8 cellular contexts compared by ENCODE assay signal in genomic region chr3:119294402-119294888, GRCh38. TPM values are rescaled to one million over a fixed set of nuclear protein-coding genes. Genes with fewer than 3 reads are reported as not detected.
DNase-seq lines count a peak whose midpoint lies in the region; ATAC-seq and TF ChIP-seq lines count a peak whose summit lies in the region.

No MANE protein-coding gene starts in this region.

- H3K4me1 Mint-ChIP-seq in activated CD8-positive, alpha-beta T cell treated with anti-CD3 and anti-CD28 coated beads for 36 hours (ENCODE audit: low read depth) = peaks cover 47% of the 10 kb centered on the region
- peaks cover 54 to 56% of the 10 kb centered on the region in 2 donors for H3K4me1 Mint-ChIP-seq in natural killer cell treated with Interleukin-12 subunit alpha and Interleukin-12 subunit beta and Interleukin-15 and Interleukin-18, amount 100 ng/mL, for 72 hours (ENCODE audit: low read depth in 2 of 2)

- H3K9me2 ChIP-seq in MM.1S (replicated peaks; ENCODE audit: insufficient read depth, low read length) = no peaks in the 10 kb centered on the region

- peaks cover 38% of the 10 kb centered on the region for H3K79me2 ChIP-seq in MM.1S (ENCODE audit: low read length)

- in situ Hi-C loops in GM13976 (cut with MboI; ENCODE audit: low sequenced_read_pairs, unreplicated experiment) = loop anchor here (25.0 kb wide), 1 partner anchor 393 kb away; the partner anchor contains the start of gene COX17
- in situ Hi-C loops in HAP-1 (cut with MboI; ENCODE audit: low sequenced_read_pairs) = loop anchor here (25.0 kb wide), 1 partner anchor 393 kb away; the partner anchor contains the start of gene COX17

- DNase-seq in GM13976 (ENCODE audit: low spot score) = peak; percentile 84
- peak; percentile 20 to 51 for DNase-seq in HAP-1 (ENCODE audit: low spot score in 2 of 2)
- DNase-seq in MM.1S = peak; percentile 71
- DNase-seq in activated CD8-positive, alpha-beta T cell treated with anti-CD3 and anti-CD28 coated beads for 36 hours = peak; percentile 76
- DNase-seq in epithelial cell of proximal tubule (ENCODE audit: low read depth) = no peak
- DNase-seq in natural killer cell treated with Interleukin-12 subunit alpha and Interleukin-12 subunit beta and Interleukin-15 and Interleukin-18, amount 100 ng/mL, for 72 hours (ENCODE audit: low spot score) = peak; percentile 93
- DNase-seq in UCSD-AML1 (lab: John Stamatoyannopoulos, UW; ENCODE audit: unreplicated experiment) = no peak

- ATAC-seq in activated CD8-positive, alpha-beta T cell treated with anti-CD3 and anti-CD28 coated beads for 36 hours = peak; percentile 55
- peak; percentile 81 to 87 for ATAC-seq in natural killer cell treated with Interleukin-12 subunit alpha and Interleukin-12 subunit beta and Interleukin-15 and Interleukin-18, amount 100 ng/mL, for 72 hours

- POLR2A ChIA-PET in activated CD8-positive, alpha-beta T cell treated with anti-CD3 and anti-CD28 coated beads for 36 hours (lab: Charles Lee) = interaction anchor here (1.0 to 3.6 kb wide), 8 partner anchors 12 to 203 kb away, joined by 3 to 28 read pairs (median 6); partner anchors contain the start of genes B4GALT4 and TIMMDC1

- intact Hi-C loops in activated CD8-positive, alpha-beta T cell treated with anti-CD3 and anti-CD28 coated beads for 36 hours (cut with micrococcal nuclease) = loop anchor here (2.0 to 10.0 kb wide), 5 partner anchors 28 to 380 kb away; partner anchors contain the start of genes B4GALT4, COX17, POGLUT1 and TMEM39A

- H3K27ac ChIP-seq in MM.1S (ENCODE audit: low read length) (peak overlapping the region; percentile 96), stomach smooth muscle (ENCODE audit: low read length) (peak overlapping the region; percentile 87)

- no peaks in the 10 kb centered on the region for H3K27me3 ChIP-seq in HAP-1 (ENCODE audit: low read depth)
- no peaks in the 10 kb centered on the region for H3K27me3 ChIP-seq in MM.1S (replicated peaks; ENCODE audit: insufficient read depth, low read length)
- H3K27me3 ChIP-seq in stomach smooth muscle (ENCODE audit: control insufficient read depth in 1 of 2, insufficient read depth in 2 of 2, low read length in 2 of 2) = peaks cover 0 to 1% of the 10 kb centered on the region in 2 donors

- H4K20me1 ChIP-seq in MM.1S (ENCODE audit: insufficient read depth, low read length) = no peaks in the 10 kb centered on the region

- CTCF ChIA-PET in activated CD8-positive, alpha-beta T cell treated with anti-CD3 and anti-CD28 coated beads for 36 hours (lab: Charles Lee) = interaction anchor here (1.0 to 5.6 kb wide), 9 partner anchors 10 to 169 kb away, joined by 3 to 26 read pairs (median 4); partner anchors contain the start of genes B4GALT4 and TMEM39A

- H3K4me1 ChIP-seq in HAP-1 (peaks cover 33% of the 10 kb centered on the region), MM.1S (ENCODE audit: low read length) (peaks cover 38% of the 10 kb centered on the region), stomach smooth muscle (ENCODE audit: control insufficient read depth, insufficient read depth, low read length) (peaks cover 17% of the 10 kb centered on the region)

- TF ChIP-seq CTCF in GM13976 (IDR thresholded peaks at IDR 0.05; ENCODE audit: borderline replicate concordance, control extremely low read depth, extremely low read depth, insufficient read depth, missing control alignments) (no peak), MM.1S (IDR thresholded peaks at IDR 0.05; ENCODE audit: low read length) (no peak), epithelial cell of proximal tubule (conservative IDR thresholded peaks at IDR 0.05; ENCODE audit: low read depth, low read length) (no peak)
- no peak for TF ChIP-seq CTCF in activated CD8-positive, alpha-beta T cell treated with anti-CD3 and anti-CD28 coated beads for 36 hours (IDR thresholded peaks at IDR 0.05)

- H3K27me3 Mint-ChIP-seq in activated CD8-positive, alpha-beta T cell treated with anti-CD3 and anti-CD28 coated beads for 36 hours = no peaks in the 10 kb centered on the region
- H3K27me3 Mint-ChIP-seq in natural killer cell treated with Interleukin-12 subunit alpha and Interleukin-12 subunit beta and Interleukin-15 and Interleukin-18, amount 100 ng/mL, for 72 hours = peaks cover 8 to 10% of the 10 kb centered on the region in 2 donors

- H3K4me3 ChIP-seq in HAP-1 = peak overlapping the region; percentile 37
- peak overlapping the region; percentile 83 for H3K4me3 ChIP-seq in MM.1S (ENCODE audit: low read length)
- H3K4me3 ChIP-seq in epithelial cell of proximal tubule (ENCODE audit: low read depth, low read length) = peak overlapping the region; percentile 86
- H3K4me3 ChIP-seq in stomach smooth muscle (ENCODE audit: low read length in 2 of 2) = peak overlapping the region; percentile 70 to 90

- H3K36me3 ChIP-seq in HAP-1 (replicated peaks) (no peaks in the 10 kb centered on the region), MM.1S (replicated peaks; ENCODE audit: insufficient read depth, low read length) (no peaks in the 10 kb centered on the region), stomach smooth muscle (ENCODE audit: control insufficient read depth in 2 of 2, insufficient read depth in 2 of 2, low read length in 2 of 2) (no peaks in the 10 kb centered on the region)

- H2AFZ ChIP-seq in MM.1S (ENCODE audit: low read length) = peak overlapping the region; percentile 76

- peak overlapping the region; percentile 83 for H3K4me3 Mint-ChIP-seq in activated CD8-positive, alpha-beta T cell treated with anti-CD3 and anti-CD28 coated beads for 36 hours
- H3K4me3 Mint-ChIP-seq in natural killer cell treated with Interleukin-12 subunit alpha and Interleukin-12 subunit beta and Interleukin-15 and Interleukin-18, amount 100 ng/mL, for 72 hours = peak overlapping the region; percentile 92

- H3K9ac ChIP-seq in MM.1S (ENCODE audit: low read length) = peak overlapping the region; percentile 85
- H3K9ac ChIP-seq in stomach smooth muscle (ENCODE audit: low read length in 2 of 2) = peak overlapping the region; percentile 84 to 89

- H3F3A ChIP-seq in MM.1S (ENCODE audit: insufficient read depth, low read length) = peaks cover 36% of the 10 kb centered on the region

- peak overlapping the region; percentile 94 for H3K27ac Mint-ChIP-seq in activated CD8-positive, alpha-beta T cell treated with anti-CD3 and anti-CD28 coated beads for 36 hours
- H3K27ac Mint-ChIP-seq in natural killer cell treated with Interleukin-12 subunit alpha and Interleukin-12 subunit beta and Interleukin-15 and Interleukin-18, amount 100 ng/mL, for 72 hours = peak overlapping the region; percentile 89 to 93

- no peaks in the 10 kb centered on the region for H3K9me3 Mint-ChIP-seq in activated CD8-positive, alpha-beta T cell treated with anti-CD3 and anti-CD28 coated beads for 36 hours
- H3K9me3 Mint-ChIP-seq in natural killer cell treated with Interleukin-12 subunit alpha and Interleukin-12 subunit beta and Interleukin-15 and Interleukin-18, amount 100 ng/mL, for 72 hours = no peaks in the 10 kb centered on the region

- H3K9me3 ChIP-seq in HAP-1 = no peaks in the 10 kb centered on the region
- H3K9me3 ChIP-seq in MM.1S (replicated peaks; ENCODE audit: insufficient read depth, low read length) = no peaks in the 10 kb centered on the region
- H3K9me3 ChIP-seq in stomach smooth muscle (ENCODE audit: control insufficient read depth in 2 of 2, low read length in 2 of 2) = no peaks in the 10 kb centered on the region

- H3K36me3 Mint-ChIP-seq in activated CD8-positive, alpha-beta T cell treated with anti-CD3 and anti-CD28 coated beads for 36 hours (ENCODE audit: low read depth) = peaks cover 8% of the 10 kb centered on the region
- no peaks in the 10 kb centered on the region for H3K36me3 Mint-ChIP-seq in natural killer cell treated with Interleukin-12 subunit alpha and Interleukin-12 subunit beta and Interleukin-15 and Interleukin-18, amount 100 ng/mL, for 72 hours

- peak overlapping the region; percentile 94 for H3K4me2 ChIP-seq in MM.1S (ENCODE audit: low read depth, low read length)

RNA-seq across cellular contexts. Expression of gene ARHGAP31, which starts 0.3 kb away (rescaled TPM):
- total RNA-seq in activated CD8-positive, alpha-beta T cell treated with anti-CD3 and anti-CD28 coated beads for 36 hours = 1 to 10 TPM; 6.6 to 8.0 TPM
- 3.8 and 5.1 TPM in 2 replicates for total RNA-seq in epithelial cell of proximal tubule
- total RNA-seq in natural killer cell treated with Interleukin-12 subunit alpha and Interleukin-12 subunit beta and Interleukin-15 and Interleukin-18, amount 100 ng/mL, for 72 hours = 10 to 100 TPM; 22.5 to 64.6 TPM

RNA-seq across cellular contexts. Expression of gene B4GALT4, which starts 53.8 kb away (rescaled TPM):
- total RNA-seq in activated CD8-positive, alpha-beta T cell treated with anti-CD3 and anti-CD28 coated beads for 36 hours = 10 to 100 TPM; 13.3 to 15.2 TPM
- total RNA-seq in epithelial cell of proximal tubule = 17.9 and 21.9 TPM in 2 replicates
- total RNA-seq in natural killer cell treated with Interleukin-12 subunit alpha and Interleukin-12 subunit beta and Interleukin-15 and Interleukin-18, amount 100 ng/mL, for 72 hours = 10 to 100 TPM; 34.3 to 38.4 TPM

Comparison
In these comparisons a context has a peak if more than half of its experiments do, and no peak if none do; other contexts are left out.
1. DNase-seq: peak in GM13976 (single experiment), HAP-1 (2 of 2), MM.1S (single experiment), activated CD8-positive, alpha-beta T cell treated with anti-CD3 and anti-CD28 coated beads for 36 hours (single experiment) and natural killer cell treated with Interleukin-12 subunit alpha and Interleukin-12 subunit beta and Interleukin-15 and Interleukin-18, amount 100 ng/mL, for 72 hours (single experiment); none in epithelial cell of proximal tubule (single experiment) and UCSD-AML1 (single experiment).
2. Peak in every context shown above with its lines, with median percentiles within 50 percentile points of each other: H3K4me3 ChIP-seq.